In the genomic region with DNA sequence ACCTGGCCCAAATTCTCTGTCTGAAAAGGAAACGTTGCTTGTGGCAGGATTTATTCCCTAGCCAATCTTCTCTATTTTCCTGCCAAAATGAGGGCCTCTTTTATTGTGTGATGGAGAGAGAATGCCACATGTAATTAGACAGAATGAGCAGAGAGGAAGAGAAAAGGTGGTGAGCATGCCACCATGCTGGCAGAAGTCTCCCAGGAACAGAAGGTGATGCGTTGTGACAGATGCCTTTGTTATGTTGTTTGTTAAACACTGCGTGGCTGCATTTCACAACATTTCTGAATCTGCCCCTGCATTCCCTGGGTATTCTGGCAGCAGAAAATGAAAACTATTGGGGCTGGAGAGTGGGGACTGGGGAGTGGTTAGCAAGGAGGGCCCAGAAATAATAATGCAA, we compare ENCODE assay signal across 27 cellular contexts.
"Had no signal": no experiment of that assay in that cellular context is flagged by ENCODE, and none has a peak within 500 bp of the region (broad histone marks: within the 10 kb centered on the region; RNA-seq: fewer than 3 reads in every experiment).

No MANE protein-coding gene starts in this region.

- H3K36me3 Mint-ChIP-seq: activated naive CD8-positive, alpha-beta T cell treated with anti-CD3 and anti-CD28 coated beads, Interleukin-2, amount 10 ng/mL, durations not matched to agents 7 days and 5 days had no signal

- H3K27me3 ChIP-seq: adrenal gland, SJCRH30 had no signal

- H3K4me3 ChIP-seq: adrenal gland, SJCRH30 had no signal

- H3K9me3 ChIP-seq: SJCRH30, SK-N-SH had no signal

- H3K27ac Mint-ChIP-seq: activated CD8-positive, alpha-beta T cell treated with anti-CD3 and anti-CD28 coated beads for 36 hours; activated naive CD8-positive, alpha-beta T cell treated with anti-CD3 and anti-CD28 coated beads, Interleukin-2, amount 10 ng/mL, durations not matched to agents 7 days and 5 days; T-helper 2 cell treated with Interferon-gamma antibody and Interleukin-4, amounts not matched to agents 5 μg/mL and 100 μg/mL, for 36 hours had no signal

- H3K9me3 Mint-ChIP-seq: activated CD8-positive, alpha-beta T cell treated with anti-CD3 and anti-CD28 coated beads for 36 hours; activated naive CD8-positive, alpha-beta T cell treated with anti-CD3 and anti-CD28 coated beads, Interleukin-2, amount 10 ng/mL, durations not matched to agents 7 days and 5 days; T-helper 2 cell treated with Interferon-gamma antibody and Interleukin-4, amounts not matched to agents 5 μg/mL and 100 μg/mL, for 36 hours had no signal

- H3K4me1 Mint-ChIP-seq: activated naive CD8-positive, alpha-beta T cell treated with anti-CD3 and anti-CD28 coated beads, Interleukin-2, amount 10 ng/mL, durations not matched to agents 7 days and 5 days had no signal

- H3K4me3 Mint-ChIP-seq: activated CD8-positive, alpha-beta T cell treated with anti-CD3 and anti-CD28 coated beads for 36 hours; activated naive CD8-positive, alpha-beta T cell treated with anti-CD3 and anti-CD28 coated beads, Interleukin-2, amount 10 ng/mL, durations not matched to agents 7 days and 5 days; T-helper 2 cell treated with Interferon-gamma antibody and Interleukin-4, amounts not matched to agents 5 μg/mL and 100 μg/mL, for 36 hours had no signal

- H3K27ac ChIP-seq: adrenal gland, KMS-11, SJCRH30 had no signal

- DNase-seq: activated CD4-positive, alpha-beta T cell treated with anti-CD3 and anti-CD28 coated beads for 4 hours; activated CD8-positive, alpha-beta memory T cell treated with anti-CD3 and anti-CD28 coated beads, Interleukin-2, amount 50 U/mL, for 4 hours; activated CD8-positive, alpha-beta T cell treated with anti-CD3 and anti-CD28 coated beads for 36 hours; activated naive CD4-positive, alpha-beta T cell treated with anti-CD3 and anti-CD28 coated beads, Interleukin-2, amount 50 U/mL, for 16 hours; activated naive CD8-positive, alpha-beta T cell treated with anti-CD3 and anti-CD28 coated beads, Interleukin-2, amount 10 ng/mL, durations not matched to agents 7 days and 5 days; activated T-cell treated with anti-CD3 and anti-CD28 coated beads, Interleukin-2, amount 50 U/mL, for 1 hour; adrenal gland; aorta; central memory CD4-positive, alpha-beta T cell; MM.1S; NCI-H1105; NCI-H1436; NCI-H187 treated with DMSO at 0.1 percent for 48 hours; NCI-H2081 treated with DMSO at 0.1 percent for 48 hours; NCI-H524; NCI-H748 treated with DMSO at 0.1 percent for 48 hours; NK-92 treated with Interleukin-12 subunit alpha and Interleukin-12 subunit beta, amount 100 ng/mL, for 24 hours; OCI-M1; RPMI8226; SJCRH30; SK-N-SH; T-helper 1 cell had no signal

- ATAC-seq: activated CD4-positive, CD25-positive, alpha-beta regulatory T cell treated with anti-CD3 and anti-CD28 coated beads, Interleukin-2, amount 50 U/mL, for 24 hours; activated CD8-positive, alpha-beta T cell treated with anti-CD3 and anti-CD28 coated beads for 36 hours; Panc1; Right ventricle myocardium inferior had no signal

- H3K4me1 ChIP-seq: adrenal gland had no signal

- H3K27me3 Mint-ChIP-seq: activated CD8-positive, alpha-beta T cell treated with anti-CD3 and anti-CD28 coated beads for 36 hours; activated naive CD8-positive, alpha-beta T cell treated with anti-CD3 and anti-CD28 coated beads, Interleukin-2, amount 10 ng/mL, durations not matched to agents 7 days and 5 days had no signal

- H3K36me3 ChIP-seq: adrenal gland, SJCRH30 had no signal
